In genomic region chr3:42710323-42711021, GRCh38 we compare ENCODE assay signal across 27 cellular contexts. TPM values are rescaled to one million over a fixed set of nuclear protein-coding genes. Genes with fewer than 3 reads are reported as not detected.
"Had no signal": no experiment of that assay in that cellular context is flagged by ENCODE, and none has a peak within 500 bp of the region (broad histone marks: within the 10 kb centered on the region; RNA-seq: fewer than 3 reads in every experiment).

No MANE protein-coding gene starts in this region.

- H3K36me3 Mint-ChIP-seq: activated naive CD8-positive, alpha-beta T cell; naive thymus-derived CD8-positive, alpha-beta T cell had no signal

- FAIRE-seq: endometrium had no signal

- H3K27ac ChIP-seq: body of pancreas, colonic mucosa, neutrophil, SK-N-MC, transverse colon had no signal

- H3K9me3 Mint-ChIP-seq: activated CD4-positive, alpha-beta T cell treated with anti-CD3 and anti-CD28 coated beads, Interleukin-2, amount 10 ng/mL, durations not matched to agents 7 days and 5 days; naive thymus-derived CD8-positive, alpha-beta T cell; T-helper 2 cell treated with Interferon-gamma antibody and Interleukin-4, amounts not matched to agents 5 μg/mL and 100 μg/mL, for 36 hours had no signal

- H3K9me3 ChIP-seq: body of pancreas, colonic mucosa, neutrophil, transverse colon had no signal

- H3K4me1 Mint-ChIP-seq: activated CD4-positive, alpha-beta T cell treated with anti-CD3 and anti-CD28 coated beads, Interleukin-2, amount 10 ng/mL, durations not matched to agents 7 days and 5 days had no signal

- ATAC-seq: body of pancreas; naive thymus-derived CD8-positive, alpha-beta T cell had no signal

- H3K27me3 Mint-ChIP-seq: activated naive CD8-positive, alpha-beta T cell had no signal

- H3K4me3 ChIP-seq: body of pancreas, colonic mucosa, SK-N-MC, transverse colon had no signal

- H3K4me3 Mint-ChIP-seq: activated CD4-positive, alpha-beta T cell treated with anti-CD3 and anti-CD28 coated beads, Interleukin-2, amount 10 ng/mL, durations not matched to agents 7 days and 5 days; activated naive CD8-positive, alpha-beta T cell; naive thymus-derived CD8-positive, alpha-beta T cell; T-helper 2 cell treated with Interferon-gamma antibody and Interleukin-4, amounts not matched to agents 5 μg/mL and 100 μg/mL, for 36 hours had no signal

- H3K27me3 ChIP-seq: body of pancreas, colonic mucosa, neutrophil, transverse colon had no signal

- H3K27ac Mint-ChIP-seq: activated CD4-positive, alpha-beta T cell treated with anti-CD3 and anti-CD28 coated beads, Interleukin-2, amount 10 ng/mL, durations not matched to agents 7 days and 5 days; activated naive CD8-positive, alpha-beta T cell; T-helper 2 cell treated with Interferon-gamma antibody and Interleukin-4, amounts not matched to agents 5 μg/mL and 100 μg/mL, for 36 hours had no signal

- H3K36me3 ChIP-seq: colonic mucosa, neutrophil, transverse colon had no signal

- DNase-seq: activated CD4-positive, alpha-beta T cell treated with anti-CD3 and anti-CD28 coated beads, Interleukin-2, amount 10 ng/mL, durations not matched to agents 7 days and 5 days; activated gamma-delta T cell; caudate nucleus; colonic mucosa; erythroblast; foreskin melanocyte; glutamatergic neuron; hypothalamus; mesendoderm; naive thymus-derived CD8-positive, alpha-beta T cell; retina; SHP77; stimulated activated CD4-positive, alpha-beta T cell treated with anti-CD3 and anti-CD28 coated beads, Interleukin-12 subunit alpha, Interleukin-12 subunit beta, amount 100 ng/mL, for 4 hours; stimulated activated CD4-positive, alpha-beta T cell treated with anti-CD3 and anti-CD28 coated beads, Interleukin-1b, Interleukin-23, amount 100 ng/mL, for 48 hours; stimulated activated CD8-positive, alpha-beta memory T cell treated with anti-CD3 and anti-CD28 coated beads, Interleukin-4, amount 100 ng/mL, for 48 hours; stimulated activated naive CD4-positive, alpha-beta T cell; substantia nigra; transverse colon had no signal

- H3K4me1 ChIP-seq: body of pancreas, colonic mucosa, transverse colon had no signal

RNA-seq across cellular contexts. Expression of gene HHATL, which starts 7.9 kb away (rescaled TPM):
- total RNA-seq: activated CD4-positive, alpha-beta T cell treated with anti-CD3 and anti-CD28 coated beads, Interleukin-2, amount 10 ng/mL, durations not matched to agents 7 days and 5 days; activated CD8-positive, alpha-beta memory T cell treated with anti-CD3 and anti-CD28 coated beads for 36 hours; kidney epithelial cell; naive thymus-derived CD8-positive, alpha-beta T cell had no signal
- polyA plus RNA-seq: naive thymus-derived CD8-positive, alpha-beta T cell had no signal

RNA-seq across cellular contexts. Expression of gene KLHL40, which starts 25.1 kb away (rescaled TPM):
- total RNA-seq: activated CD4-positive, alpha-beta T cell treated with anti-CD3 and anti-CD28 coated beads, Interleukin-2, amount 10 ng/mL, durations not matched to agents 7 days and 5 days; activated CD8-positive, alpha-beta memory T cell treated with anti-CD3 and anti-CD28 coated beads for 36 hours; body of pancreas; colonic mucosa; kidney epithelial cell; lower leg skin; naive thymus-derived CD8-positive, alpha-beta T cell had no signal
- polyA plus RNA-seq: naive thymus-derived CD8-positive, alpha-beta T cell had no signal

RNA-seq across cellular contexts. Expression of gene ZBTB47, which starts 57.0 kb away (rescaled TPM):
- polyA plus RNA-seq: naive thymus-derived CD8-positive, alpha-beta T cell had no signal
